ENCODE assay signal across 2 cellular contexts in the genomic region with DNA sequence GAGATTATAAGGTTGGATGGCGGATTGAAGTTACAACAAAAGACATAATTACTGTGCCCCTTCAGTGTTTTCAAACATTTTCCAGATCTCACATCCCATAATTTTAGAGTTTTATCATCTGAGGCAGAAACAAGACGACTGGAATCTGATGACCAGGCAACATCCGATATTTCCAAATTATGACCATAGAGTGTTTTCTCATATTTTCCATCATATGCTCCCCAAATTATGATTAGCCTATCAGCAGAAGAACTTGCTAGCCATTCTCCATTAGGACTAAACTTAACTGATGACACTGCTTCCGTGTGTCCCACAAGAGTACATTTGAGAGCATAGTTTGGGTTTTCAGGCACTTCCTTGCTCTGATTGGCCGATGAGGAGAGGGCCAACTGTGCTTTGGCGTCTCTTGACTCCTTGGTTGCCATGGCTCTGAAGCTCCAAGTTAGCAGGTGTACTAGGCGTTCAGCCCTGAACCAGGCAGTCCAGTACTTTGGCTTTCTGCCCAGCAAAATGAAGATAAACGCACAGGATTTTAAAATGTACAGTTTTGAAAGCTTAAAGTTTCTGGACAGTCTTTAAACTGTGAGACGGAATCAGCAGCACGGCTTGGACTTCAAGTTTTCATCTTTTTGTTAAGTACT.
TF ChIP-seq lines count a peak whose summit lies in the region.

No MANE protein-coding gene starts in this region.

TF ChIP-seq in A549, 52 proteins besides CTCF, POLR2A, EP300 and RAD21:
- no peak for TF ChIP-seq RFX5 (IDR thresholded peaks at IDR 0.05)
- TF ChIP-seq NR3C1 (IDR thresholded peaks at IDR 0.05) = no peak
- TF ChIP-seq MAFK (IDR thresholded peaks at IDR 0.05; ENCODE audit: partially characterized antibody) = peak; percentile 39
TF ChIP-seq in A549: peak in this region for 1.

TF ChIP-seq in H1, 55 proteins besides CTCF, POLR2A, EP300 and RAD21:
- TF ChIP-seq TAF7 (optimal IDR thresholded peaks at IDR 0.05; ENCODE audit: borderline replicate concordance, low read depth, low read length) (no peak), CHD7 (IDR thresholded peaks at IDR 0.05; ENCODE audit: insufficient replicate concordance, low read length) (no peak), SIN3A (conservative IDR thresholded peaks at IDR 0.05 in 1 of 2, IDR thresholded peaks at IDR 0.05 in 1 of 2; ENCODE audit: low read depth in 1 of 2, low read length in 2 of 2) (peak; percentile 82 to 89; a peak in 2 of 4 replicates)
